ENCODE assay signal across 36 cellular contexts in genomic region chr16:46702030-46702429, GRCh38.
"Had no signal": no experiment of that assay in that cellular context is flagged by ENCODE, and none has a peak within 500 bp of the region (broad histone marks: within the 10 kb centered on the region; RNA-seq: fewer than 3 reads in every experiment).

No MANE protein-coding gene starts in this region.

- H3K9me3 Mint-ChIP-seq: activated B cell treated with CpG ODN at 0.5 μM for 24 hours; activated CD4-positive, alpha-beta memory T cell treated with anti-CD3 and anti-CD28 coated beads for 36 hours; activated CD4-positive, alpha-beta T cell treated with anti-CD3 and anti-CD28 coated beads, Interleukin-2, amount 10 ng/mL, durations not matched to agents 24 days and 14 days; activated CD8-positive, alpha-beta T cell treated with anti-CD3 and anti-CD28 coated beads for 36 hours; activated naive CD4-positive, alpha-beta T cell treated with anti-CD3 and anti-CD28 coated beads, Interleukin-2, amount 50 U/mL, for 72 hours; activated naive CD8-positive, alpha-beta T cell treated with anti-CD3 and anti-CD28 coated beads for 36 hours; activated T-cell treated with anti-CD3 and anti-CD28 coated beads, Interleukin-2, amount 50 U/mL, for 4 hours; activated T-cell treated with anti-CD3 and anti-CD28 coated beads, Interleukin-2, amount 50 U/mL, for 72 hours; activated T-helper 1 cell treated with anti-CD3 and anti-CD28 coated beads, Interleukin-12 subunit alpha, Interleukin-12 subunit beta, Interleukin-2, Interleukin-4 antibody, amounts not matched to agents 30 ng/mL and 10 ng/mL and 1 ng/mL, durations not matched to agents 14 hours and 24 hours and 36 hours; activated T-helper 2 cell treated with anti-CD3 and anti-CD28 coated beads, Interferon-gamma antibody, Interleukin-2, Interleukin-4, amounts not matched to agents 10 μg/mL and 5 μg/mL and 100 μg/mL, durations not matched to agents 14 hours and 24 hours and 36 hours; central memory CD8-positive, alpha-beta T cell; T-helper 1 cell treated with Interleukin-12 subunit alpha and Interleukin-12 subunit beta and Interleukin-4 antibody, amounts not matched to agents 30 μg/mL and 1 μg/mL, for 36 hours; T-helper 2 cell treated with Interferon-gamma antibody and Interleukin-4, amounts not matched to agents 5 μg/mL and 100 μg/mL, for 36 hours had no signal

- H3K4me1 Mint-ChIP-seq: activated B cell treated with CpG ODN at 0.5 μM for 24 hours; activated naive CD8-positive, alpha-beta T cell treated with anti-CD3 and anti-CD28 coated beads for 36 hours; central memory CD8-positive, alpha-beta T cell had no signal

- ATAC-seq: activated CD8-positive, alpha-beta T cell treated with anti-CD3 and anti-CD28 coated beads for 36 hours; activated naive CD4-positive, alpha-beta T cell treated with anti-CD3 and anti-CD28 coated beads, Interleukin-2, amount 50 U/mL, for 72 hours; activated T-cell treated with anti-CD3 and anti-CD28 coated beads, Interleukin-2, amount 50 U/mL, for 4 hours; activated T-cell treated with anti-CD3 and anti-CD28 coated beads, Interleukin-2, amount 50 U/mL, for 72 hours; body of pancreas had no signal

- H3K27ac Mint-ChIP-seq: activated B cell treated with CpG ODN at 0.5 μM for 24 hours; activated CD4-positive, alpha-beta memory T cell treated with anti-CD3 and anti-CD28 coated beads for 36 hours; activated CD4-positive, alpha-beta T cell treated with anti-CD3 and anti-CD28 coated beads, Interleukin-2, amount 10 ng/mL, durations not matched to agents 24 days and 14 days; activated CD8-positive, alpha-beta T cell treated with anti-CD3 and anti-CD28 coated beads for 36 hours; activated naive CD4-positive, alpha-beta T cell treated with anti-CD3 and anti-CD28 coated beads, Interleukin-2, amount 50 U/mL, for 72 hours; activated naive CD8-positive, alpha-beta T cell treated with anti-CD3 and anti-CD28 coated beads for 36 hours; activated T-cell treated with anti-CD3 and anti-CD28 coated beads, Interleukin-2, amount 50 U/mL, for 72 hours; activated T-helper 1 cell treated with anti-CD3 and anti-CD28 coated beads, Interleukin-12 subunit alpha, Interleukin-12 subunit beta, Interleukin-2, Interleukin-4 antibody, amounts not matched to agents 30 ng/mL and 10 ng/mL and 1 ng/mL, durations not matched to agents 14 hours and 24 hours and 36 hours; activated T-helper 2 cell treated with anti-CD3 and anti-CD28 coated beads, Interferon-gamma antibody, Interleukin-2, Interleukin-4, amounts not matched to agents 10 μg/mL and 5 μg/mL and 100 μg/mL, durations not matched to agents 14 hours and 24 hours and 36 hours; T-helper 1 cell treated with Interleukin-12 subunit alpha and Interleukin-12 subunit beta and Interleukin-4 antibody, amounts not matched to agents 30 μg/mL and 1 μg/mL, for 36 hours; T-helper 2 cell treated with Interferon-gamma antibody and Interleukin-4, amounts not matched to agents 5 μg/mL and 100 μg/mL, for 36 hours had no signal

- H3K4me3 Mint-ChIP-seq: activated B cell treated with CpG ODN at 0.5 μM for 24 hours; activated CD4-positive, alpha-beta memory T cell treated with anti-CD3 and anti-CD28 coated beads for 36 hours; activated CD4-positive, alpha-beta T cell treated with anti-CD3 and anti-CD28 coated beads, Interleukin-2, amount 10 ng/mL, durations not matched to agents 24 days and 14 days; activated CD8-positive, alpha-beta T cell treated with anti-CD3 and anti-CD28 coated beads for 36 hours; activated naive CD8-positive, alpha-beta T cell treated with anti-CD3 and anti-CD28 coated beads for 36 hours; activated T-cell treated with anti-CD3 and anti-CD28 coated beads, Interleukin-2, amount 50 U/mL, for 4 hours; activated T-cell treated with anti-CD3 and anti-CD28 coated beads, Interleukin-2, amount 50 U/mL, for 72 hours; activated T-helper 1 cell treated with anti-CD3 and anti-CD28 coated beads, Interleukin-12 subunit alpha, Interleukin-12 subunit beta, Interleukin-2, Interleukin-4 antibody, amounts not matched to agents 30 ng/mL and 10 ng/mL and 1 ng/mL, durations not matched to agents 14 hours and 24 hours and 36 hours; central memory CD8-positive, alpha-beta T cell; T-helper 1 cell treated with Interleukin-12 subunit alpha and Interleukin-12 subunit beta and Interleukin-4 antibody, amounts not matched to agents 30 μg/mL and 1 μg/mL, for 36 hours; T-helper 2 cell treated with Interferon-gamma antibody and Interleukin-4, amounts not matched to agents 5 μg/mL and 100 μg/mL, for 36 hours had no signal

- H3K36me3 Mint-ChIP-seq: activated naive CD4-positive, alpha-beta T cell treated with anti-CD3 and anti-CD28 coated beads, Interleukin-2, amount 50 U/mL, for 72 hours had no signal

- H3K27me3 Mint-ChIP-seq: activated B cell treated with CpG ODN at 0.5 μM for 24 hours; activated CD4-positive, alpha-beta memory T cell treated with anti-CD3 and anti-CD28 coated beads for 36 hours; activated CD8-positive, alpha-beta T cell treated with anti-CD3 and anti-CD28 coated beads for 36 hours; activated naive CD8-positive, alpha-beta T cell treated with anti-CD3 and anti-CD28 coated beads for 36 hours; central memory CD8-positive, alpha-beta T cell had no signal

- DNase-seq: activated B cell treated with CpG ODN at 0.5 μM for 24 hours; activated CD4-positive, alpha-beta memory T cell treated with anti-CD3 and anti-CD28 coated beads for 36 hours; activated CD4-positive, alpha-beta T cell treated with anti-CD3 and anti-CD28 coated beads for 4 hours; activated CD4-positive, alpha-beta T cell treated with anti-CD3 and anti-CD28 coated beads, Interleukin-2, amount 50 U/mL, for 1 hour; activated CD4-positive, alpha-beta T cell treated with anti-CD3 and anti-CD28 coated beads, Interleukin-2, amount 50 U/mL, for 4 hours; activated CD4-positive, CD25-positive, alpha-beta regulatory T cell treated with anti-CD3 and anti-CD28 coated beads, Interleukin-2, amount 50 U/mL, for 72 hours; activated CD8-positive, alpha-beta memory T cell treated with anti-CD3 and anti-CD28 coated beads, Interleukin-2, amount 50 U/mL, for 4 hours; activated CD8-positive, alpha-beta T cell treated with anti-CD3 and anti-CD28 coated beads for 36 hours; activated effector memory CD4-positive, alpha-beta T cell treated with Interleukin-2 at 50 U/mL for 16 hours; activated gamma-delta T cell; activated naive CD4-positive, alpha-beta T cell treated with anti-CD3 and anti-CD28 coated beads, Interleukin-2, amount 50 U/mL, for 16 hours; activated naive CD4-positive, alpha-beta T cell treated with Interleukin-2 at 50 U/mL for 16 hours; activated naive CD8-positive, alpha-beta T cell treated with anti-CD3 and anti-CD28 coated beads for 36 hours; activated T-cell treated with anti-CD3 and anti-CD28 coated beads for 4 hours; activated T-cell treated with anti-CD3 and anti-CD28 coated beads, Interleukin-2, amount 50 U/mL, for 1 hour; activated T-cell treated with anti-CD3 and anti-CD28 coated beads, Interleukin-2, amount 50 U/mL, for 4 hours; activated T-cell treated with anti-CD3 and anti-CD28 coated beads, Interleukin-2, amount 50 U/mL, for 72 hours; adrenal gland; amniotic stem cell; aorta; body of pancreas; brain microvascular endothelial cell; caudate nucleus; cerebellar nuclear complex; T-helper 1 cell; T-helper 2 cell; T-helper 9 cell had no signal

- FAIRE-seq: astrocyte, TTC549 had no signal
